ENCODE assay signal across 18 cellular contexts in the genomic region with DNA sequence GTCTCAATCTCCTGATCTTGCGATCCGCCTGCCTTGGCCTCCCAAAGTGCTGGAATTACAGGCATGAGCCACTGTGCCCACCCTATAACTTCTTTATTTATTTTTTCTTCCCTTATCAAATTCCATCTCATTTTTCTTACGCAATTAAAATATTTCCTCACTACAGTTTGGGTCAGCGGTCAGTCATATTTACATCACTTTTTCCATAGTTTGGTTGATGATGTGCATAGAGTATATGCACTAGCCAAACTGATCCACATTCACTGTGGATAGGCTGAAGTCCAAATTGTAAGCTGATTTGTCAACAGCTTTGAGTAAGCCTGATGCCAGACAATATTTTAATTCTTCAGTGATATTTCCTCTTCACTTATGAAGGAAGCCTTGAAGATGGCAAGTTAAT.
"Had no signal": no experiment of that assay in that cellular context is flagged by ENCODE, and none has a peak within 500 bp of the region (broad histone marks: within the 10 kb centered on the region; RNA-seq: fewer than 3 reads in every experiment).

No MANE protein-coding gene starts in this region.

- H3K36me3 ChIP-seq: cardiac muscle cell, tibial nerve had no signal

- H3K27ac ChIP-seq: cardiac muscle cell, coronary artery, foreskin keratinocyte, tibial nerve had no signal

- H3K27me3 Mint-ChIP-seq: activated CD8-positive, alpha-beta memory T cell treated with anti-CD3 and anti-CD28 coated beads, Interleukin-2, amount 10 ng/mL, durations not matched to agents 7 days and 5 days; activated T-cell treated with anti-CD3 and anti-CD28 coated beads, Interleukin-2, amount 50 U/mL, for 24 hours; naive thymus-derived CD4-positive, alpha-beta T cell; stimulated activated naive B cell treated with anti-CD40 and anti-IgM and Interleukin-4, amounts not matched to agents 10 μg/mL and 1 μg/mL and 100 μg/mL, for 72 hours had no signal

- H3K36me3 Mint-ChIP-seq: activated naive CD4-positive, alpha-beta T cell treated with anti-CD3 and anti-CD28 coated beads, Interleukin-2, amount 50 U/mL, for 72 hours; stimulated activated naive B cell treated with anti-CD40 and anti-IgM and Interleukin-4, amounts not matched to agents 10 μg/mL and 1 μg/mL and 100 μg/mL, for 72 hours had no signal

- H3K27me3 ChIP-seq: cardiac muscle cell, foreskin keratinocyte, tibial nerve had no signal

- H3K4me3 Mint-ChIP-seq: activated CD8-positive, alpha-beta memory T cell treated with anti-CD3 and anti-CD28 coated beads, Interleukin-2, amount 10 ng/mL, durations not matched to agents 7 days and 5 days; activated T-cell treated with anti-CD3 and anti-CD28 coated beads, Interleukin-2, amount 50 U/mL, for 24 hours; immature natural killer cell; naive thymus-derived CD4-positive, alpha-beta T cell; stimulated activated naive B cell treated with anti-CD40 and anti-IgM and Interleukin-4, amounts not matched to agents 10 μg/mL and 1 μg/mL and 100 μg/mL, for 72 hours had no signal

- H3K9me3 Mint-ChIP-seq: activated T-cell treated with anti-CD3 and anti-CD28 coated beads, Interleukin-2, amount 50 U/mL, for 24 hours; immature natural killer cell; naive thymus-derived CD4-positive, alpha-beta T cell; stimulated activated naive B cell treated with anti-CD40 and anti-IgM and Interleukin-4, amounts not matched to agents 10 μg/mL and 1 μg/mL and 100 μg/mL, for 72 hours had no signal

- DNase-seq: activated CD4-positive, alpha-beta T cell treated with anti-CD3 and anti-CD28 coated beads, Interleukin-2, amount 50 U/mL, for 4 hours; activated CD4-positive, CD25-positive, alpha-beta regulatory T cell treated with anti-CD3 and anti-CD28 coated beads, Interleukin-2, amount 50 U/mL, for 72 hours; activated CD8-positive, alpha-beta memory T cell treated with anti-CD3 and anti-CD28 coated beads, Interleukin-2, amount 10 ng/mL, durations not matched to agents 7 days and 5 days; activated effector memory CD4-positive, alpha-beta T cell treated with Interleukin-2 at 50 U/mL for 16 hours; activated T-cell treated with anti-CD3 and anti-CD28 coated beads, Interleukin-2, amount 50 U/mL, for 24 hours; anterior cingulate cortex; effector CD4-positive, alpha-beta T cell; foreskin keratinocyte; immature natural killer cell; left colon; naive thymus-derived CD4-positive, alpha-beta T cell; stimulated activated naive B cell treated with anti-CD40 and anti-IgM and Interleukin-4, amounts not matched to agents 10 μg/mL and 1 μg/mL and 100 μg/mL, for 72 hours; T-helper 9 cell had no signal

- H3K27ac Mint-ChIP-seq: activated CD8-positive, alpha-beta memory T cell treated with anti-CD3 and anti-CD28 coated beads, Interleukin-2, amount 10 ng/mL, durations not matched to agents 7 days and 5 days; activated naive CD4-positive, alpha-beta T cell treated with anti-CD3 and anti-CD28 coated beads, Interleukin-2, amount 50 U/mL, for 72 hours; activated T-cell treated with anti-CD3 and anti-CD28 coated beads, Interleukin-2, amount 50 U/mL, for 24 hours; immature natural killer cell; naive thymus-derived CD4-positive, alpha-beta T cell; stimulated activated naive B cell treated with anti-CD40 and anti-IgM and Interleukin-4, amounts not matched to agents 10 μg/mL and 1 μg/mL and 100 μg/mL, for 72 hours had no signal

- H3K4me3 ChIP-seq: cardiac muscle cell, coronary artery, smooth muscle cell, tibial nerve had no signal

- H3K4me1 Mint-ChIP-seq: activated CD8-positive, alpha-beta memory T cell treated with anti-CD3 and anti-CD28 coated beads, Interleukin-2, amount 10 ng/mL, durations not matched to agents 7 days and 5 days; immature natural killer cell; stimulated activated naive B cell treated with anti-CD40 and anti-IgM and Interleukin-4, amounts not matched to agents 10 μg/mL and 1 μg/mL and 100 μg/mL, for 72 hours had no signal
